1 cellular context compared by ENCODE assay signal in genomic region chr16:85916141-85916890, GRCh38.
TF ChIP-seq lines count a peak whose summit lies in the region.

No MANE protein-coding gene starts in this region.

TF ChIP-seq in K562, 482 proteins besides CTCF, POLR2A, EP300 and RAD21 (continued from another document and continues in another):
- TF ChIP-seq ZNF639 (CRISPR knock-in tag; conservative IDR thresholded peaks at IDR 0.05 in 1 of 2, IDR thresholded peaks at IDR 0.05 in 1 of 2) = 0 out of 4 replicates have a peak, but pooled peaks of 1 of the 2 experiments have one; percentile 49
- TF ChIP-seq RBM25 (IDR thresholded peaks at IDR 0.05; ENCODE audit: low read depth, low read length, severe bottlenecking) = no peak
- TF ChIP-seq NFE2 (IDR thresholded peaks at IDR 0.05; ENCODE audit: low read depth) = peak; percentile 34; the same call in 1 of the 2 replicates
- TF ChIP-seq RBFOX2 (IDR thresholded peaks at IDR 0.05; ENCODE audit: low read depth, low read length) = no peak
- TF ChIP-seq ZNF644 (tag; IDR thresholded peaks at IDR 0.05; ENCODE audit: low read depth) = no peak
- TF ChIP-seq TAF15 (IDR thresholded peaks at IDR 0.05; ENCODE audit: low read depth, low read length) = no peak
- TF ChIP-seq FOXP1 (CRISPR knock-in tag; IDR thresholded peaks at IDR 0.05) = no peak
- no peak for TF ChIP-seq NFATC3 (IDR thresholded peaks at IDR 0.05)
- no peak for TF ChIP-seq CCAR2 (IDR thresholded peaks at IDR 0.05; ENCODE audit: low read depth, low read length)
- TF ChIP-seq SIX5 (IDR thresholded peaks at IDR 0.05; ENCODE audit: borderline replicate concordance in 1 of 2, insufficient read depth in 1 of 2, low read depth in 1 of 2, low read length in 2 of 2) = no peak
- TF ChIP-seq MXD1 (CRISPR knock-in tag; IDR thresholded peaks at IDR 0.05; ENCODE audit: borderline replicate concordance, poor library complexity, severe bottlenecking) = no peak
- TF ChIP-seq ZNF707 (CRISPR knock-in tag; conservative IDR thresholded peaks at IDR 0.05) = no peak
- no peak for TF ChIP-seq PRMT5 (CRISPR knock-in tag; IDR thresholded peaks at IDR 0.05)
- no peak for TF ChIP-seq THRA (IDR thresholded peaks at IDR 0.05)
- no peak for TF ChIP-seq PYGO2 (tag; IDR thresholded peaks at IDR 0.05)
- no peak for TF ChIP-seq CBFB (CRISPR knock-in tag; IDR thresholded peaks at IDR 0.05)
- no peak for TF ChIP-seq ZNF668 (CRISPR knock-in tag; IDR thresholded peaks at IDR 0.05)
- TF ChIP-seq LEF1 (IDR thresholded peaks at IDR 0.05) = no peak
- TF ChIP-seq NR3C1 (CRISPR knock-in tag; IDR thresholded peaks at IDR 0.05) = no peak
- no peak for TF ChIP-seq EHMT2 (IDR thresholded peaks at IDR 0.05)
- no peak for TF ChIP-seq GATA2 (CRISPR knock-in tag; IDR thresholded peaks at IDR 0.05)
- no peak for TF ChIP-seq CTBP1 (IDR thresholded peaks at IDR 0.05; ENCODE audit: borderline replicate concordance)
- no peak for TF ChIP-seq ATF1 (CRISPR knock-in tag; IDR thresholded peaks at IDR 0.05)
- peak; percentile 38; the same call in 1 of the 2 replicates for TF ChIP-seq ATF1 (tag; IDR thresholded peaks at IDR 0.05)
- TF ChIP-seq NCOA2 (IDR thresholded peaks at IDR 0.05; ENCODE audit: partially characterized antibody in 2 of 2) = no peak
- no peak for TF ChIP-seq ZBTB26 (CRISPR knock-in tag; IDR thresholded peaks at IDR 0.05)
- TF ChIP-seq SUPT5H (IDR thresholded peaks at IDR 0.05) = no peak
- no peak for TF ChIP-seq MXI1 (IDR thresholded peaks at IDR 0.05; ENCODE audit: low read depth, low read length)
- no peak for TF ChIP-seq SMAD1 (IDR thresholded peaks at IDR 0.05; ENCODE audit: low read depth, low read length, partially characterized antibody)
- TF ChIP-seq RFX7 (CRISPR knock-in tag; IDR thresholded peaks at IDR 0.05) = no peak
- peak; percentile 78; the same call in 1 of the 2 replicates for TF ChIP-seq HBP1 (CRISPR knock-in tag; IDR thresholded peaks at IDR 0.05)
- TF ChIP-seq BACH1 (tag; IDR thresholded peaks at IDR 0.05) = no peak
- peak; percentile 4; the same call in 1 of the 2 replicates for TF ChIP-seq MAFK (IDR thresholded peaks at IDR 0.05; ENCODE audit: low read length)
- TF ChIP-seq E2F1 (CRISPR knock-in tag; IDR thresholded peaks at IDR 0.05) = no peak
- TF ChIP-seq HOMEZ (CRISPR knock-in tag; IDR thresholded peaks at IDR 0.05) = no peak
- TF ChIP-seq ESRRB (CRISPR knock-in tag; IDR thresholded peaks at IDR 0.05; ENCODE audit: borderline replicate concordance) = no peak
- TF ChIP-seq SETDB1 (IDR thresholded peaks at IDR 0.05; ENCODE audit: low read length) = no peak
- no peak for TF ChIP-seq HDAC8 (tag; IDR thresholded peaks at IDR 0.05)
- TF ChIP-seq NR2C2 (CRISPR knock-in tag; IDR thresholded peaks at IDR 0.05) = 0 out of 2 replicates have a peak, but pooled peaks have one; percentile 43
- TF ChIP-seq NR2C2 (tag; IDR thresholded peaks at IDR 0.05) = peak; percentile 97
- no peak for TF ChIP-seq NCOA6 (IDR thresholded peaks at IDR 0.05)
- TF ChIP-seq ESRRA (IDR thresholded peaks at IDR 0.05; ENCODE audit: borderline replicate concordance, low read depth) = no peak
- peak; percentile 62 for TF ChIP-seq CBFA2T3 (IDR thresholded peaks at IDR 0.05)
- no peak for TF ChIP-seq SIN3A (IDR thresholded peaks at IDR 0.05; ENCODE audit: borderline replicate concordance in 2 of 2, control insufficient read depth in 1 of 2, low read depth in 2 of 2, low read length in 2 of 2)
- TF ChIP-seq POLR2AphosphoS5 (IDR thresholded peaks at IDR 0.05; ENCODE audit: control insufficient read depth, insufficient read depth, low read depth, low read length) = no peak
- peak; percentile 73 for TF ChIP-seq BHLHE40 (IDR thresholded peaks at IDR 0.05; ENCODE audit: low read length)
- no peak for TF ChIP-seq MAFF (IDR thresholded peaks at IDR 0.05; ENCODE audit: low read length)
- no peak for TF ChIP-seq ZNF785 (CRISPR knock-in tag; IDR thresholded peaks at IDR 0.05)
- TF ChIP-seq POLR3G (IDR thresholded peaks at IDR 0.05; ENCODE audit: extremely low read depth, insufficient read length, insufficient replicate concordance) = no peak
- TF ChIP-seq GABPB1 (CRISPR knock-in tag; IDR thresholded peaks at IDR 0.05) = 0 out of 2 replicates have a peak, but pooled peaks have one; percentile 36
- no peak for TF ChIP-seq PCBP1 (IDR thresholded peaks at IDR 0.05; ENCODE audit: low read depth, low read length, poor library complexity, severe bottlenecking)
- no peak for TF ChIP-seq RAD51 (IDR thresholded peaks at IDR 0.05; ENCODE audit: borderline replicate concordance, low read depth)
- TF ChIP-seq ZNF780A (CRISPR knock-in tag; IDR thresholded peaks at IDR 0.05) = no peak
- no peak for TF ChIP-seq ASH1L (IDR thresholded peaks at IDR 0.05; ENCODE audit: borderline replicate concordance, low read depth, partially characterized antibody)
- no peak for TF ChIP-seq PRPF4 (IDR thresholded peaks at IDR 0.05; ENCODE audit: insufficient read depth, low read depth, low read length, poor library complexity, severe bottlenecking)
- TF ChIP-seq ARID3B (CRISPR knock-in tag; IDR thresholded peaks at IDR 0.05; ENCODE audit: borderline replicate concordance) = no peak
- no peak for TF ChIP-seq LARP7 (IDR thresholded peaks at IDR 0.05)
- TF ChIP-seq GABPB2 (CRISPR knock-in tag; conservative IDR thresholded peaks at IDR 0.05) = no peak
- peak; percentile 90 for TF ChIP-seq GABPA (tag; conservative IDR thresholded peaks at IDR 0.05; ENCODE audit: low read depth)
- no peak for TF ChIP-seq ZNF140 (CRISPR knock-in tag; IDR thresholded peaks at IDR 0.05)
- no peak for TF ChIP-seq MAX (CRISPR knock-in tag; IDR thresholded peaks at IDR 0.05)
- TF ChIP-seq ZNF408 (CRISPR knock-in tag; IDR thresholded peaks at IDR 0.05; ENCODE audit: low read depth) = no peak
- TF ChIP-seq MYNN (IDR thresholded peaks at IDR 0.05) = no peak
- no peak for TF ChIP-seq MYNN (CRISPR knock-in tag; IDR thresholded peaks at IDR 0.05)
- TF ChIP-seq RB1 (IDR thresholded peaks at IDR 0.05; ENCODE audit: low read depth) = no peak
- TF ChIP-seq ARID4B (CRISPR knock-in tag; IDR thresholded peaks at IDR 0.05) = no peak
